21 cellular contexts compared by ENCODE assay signal in the genomic region with DNA sequence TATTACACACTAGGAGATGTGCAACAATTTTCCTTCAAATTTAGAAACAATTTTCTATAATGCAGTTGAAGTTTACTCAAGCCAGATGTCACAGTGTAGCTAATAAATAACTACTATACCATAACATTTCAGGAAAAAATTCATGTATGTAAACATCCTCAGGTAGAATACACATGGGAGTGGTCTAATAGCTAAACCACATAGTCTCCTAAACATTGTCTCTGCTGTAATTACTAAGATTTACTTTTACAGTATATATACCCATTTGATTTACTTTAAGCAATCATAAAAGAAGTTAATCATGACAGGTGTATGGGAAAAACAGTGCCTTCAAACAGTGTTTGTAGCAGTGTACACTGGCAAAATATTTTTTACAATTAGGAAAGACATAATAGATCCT.
DNase-seq lines count a peak whose midpoint lies in the region; ATAC-seq and TF ChIP-seq lines count a peak whose summit lies in the region.
"Had no signal": no experiment of that assay in that cellular context is flagged by ENCODE, and none has a peak within 500 bp of the region (broad histone marks: within the 10 kb centered on the region; RNA-seq: fewer than 3 reads in every experiment).

No MANE protein-coding gene starts in this region.

- no peak for TF ChIP-seq CTCF in adrenal gland (IDR thresholded peaks at IDR 0.05)

- TF ChIP-seq POLR2A in adrenal gland (IDR thresholded peaks at IDR 0.05), result no peak

- no peak overlapping the region for H3K4me3 ChIP-seq in adrenal gland
- H3K4me3 ChIP-seq: A549; BLaER1 treated with 17β-estradiol and CSF1 and Interleukin-3, amounts not matched to agents 10 nM and 100 nM; GM23338 had no signal

- H3K27ac ChIP-seq in adrenal gland, result no peak overlapping the region
- H3K27ac ChIP-seq: A549; BLaER1 treated with 17β-estradiol and CSF1 and Interleukin-3, amounts not matched to agents 10 nM and 100 nM had no signal

- H3K36me3 ChIP-seq in adrenal gland (replicated peaks in 1 of 2), result no peaks in the 10 kb centered on the region
- H3K36me3 ChIP-seq: BE2C; BLaER1 treated with 17β-estradiol and CSF1 and Interleukin-3, amounts not matched to agents 10 nM and 100 nM had no signal

- H3K9me3 ChIP-seq in adrenal gland (replicated peaks in 1 of 3), result no peaks in the 10 kb centered on the region
- H3K9me3 ChIP-seq: BE2C had no signal

- intact Hi-C loops in left colon (cut with DNase I, micrococcal nuclease), result no loop called here
- intact Hi-C loops in adrenal gland (cut with DNase I), result no loop called here

- DNase-seq in DMS53 (lab: John Stamatoyannopoulos, UW), result peak; percentile 0
- no peak for DNase-seq in DMS53 treated with DMSO at 0.1 percent for 48 hours (lab: John Stamatoyannopoulos, UW; ENCODE audit: unreplicated experiment)
- DNase-seq in NCI-H748 treated with DMSO at 0.1 percent for 48 hours (lab: John Stamatoyannopoulos, UW), result peak; percentile 81
- DNase-seq in left colon, result no peak
- DNase-seq in occipital lobe (lab: John Stamatoyannopoulos, UW), result no peak
- DNase-seq in stimulated activated CD4-positive, alpha-beta T cell treated with anti-CD3 and anti-CD28 coated beads, Interleukin-4, amount 100 ng/mL, for 1 hour, result no peak
- no peak for DNase-seq in adrenal gland
- DNase-seq: 8988T; ACHN; AML-193; BE2C; CD4-positive, alpha-beta T cell; CD8-positive, alpha-beta memory T cell; DMS 273 treated with DMSO at 0.1 percent for 48 hours; DND-41; H9 had no signal

- no peaks in the 10 kb centered on the region for H3K27me3 ChIP-seq in adrenal gland
- H3K27me3 ChIP-seq: BE2C; BLaER1 treated with 17β-estradiol and CSF1 and Interleukin-3, amounts not matched to agents 10 nM and 100 nM had no signal

- no peaks in the 10 kb centered on the region for H3K4me1 ChIP-seq in adrenal gland (replicated peaks in 1 of 2)
- H3K4me1 ChIP-seq: A549, BE2C had no signal

- ATAC-seq in left colon (peak; percentile 79), GM18498 (IDR thresholded peaks at IDR 0.05; ENCODE audit: unreplicated experiment) (no peak)
- ATAC-seq: A549, GM23338, HCT116 had no signal

Comparison
In these comparisons a context has a peak if more than half of its experiments do, and no peak if none do; other contexts are left out.
1. DNase-seq: peak in DMS53 (single experiment) and NCI-H748 treated with DMSO at 0.1 percent for 48 hours (single experiment); none in DMS53 treated with DMSO at 0.1 percent for 48 hours (single experiment), left colon (0 of 2), occipital lobe (single experiment), stimulated activated CD4-positive, alpha-beta T cell treated with anti-CD3 and anti-CD28 coated beads, Interleukin-4, amount 100 ng/mL, for 1 hour (single experiment) and adrenal gland (0 of 7).